ENCODE assay signal across 1 cellular context in genomic region chr21:42524341-42525227, GRCh38.
TF ChIP-seq lines count a peak whose summit lies in the region.

No MANE protein-coding gene starts in this region.

TF ChIP-seq in IMR-90, 13 proteins besides CTCF, POLR2A, EP300 and RAD21 (continued from another document):
- TF ChIP-seq NFE2L2 (IDR thresholded peaks at IDR 0.05; ENCODE audit: low read depth, low read length) (no peak), FOS (IDR thresholded peaks at IDR 0.05; ENCODE audit: low read depth, low read length) (no peak)
